Comparison of ENCODE assay signal across 26 cellular contexts in the genomic region with DNA sequence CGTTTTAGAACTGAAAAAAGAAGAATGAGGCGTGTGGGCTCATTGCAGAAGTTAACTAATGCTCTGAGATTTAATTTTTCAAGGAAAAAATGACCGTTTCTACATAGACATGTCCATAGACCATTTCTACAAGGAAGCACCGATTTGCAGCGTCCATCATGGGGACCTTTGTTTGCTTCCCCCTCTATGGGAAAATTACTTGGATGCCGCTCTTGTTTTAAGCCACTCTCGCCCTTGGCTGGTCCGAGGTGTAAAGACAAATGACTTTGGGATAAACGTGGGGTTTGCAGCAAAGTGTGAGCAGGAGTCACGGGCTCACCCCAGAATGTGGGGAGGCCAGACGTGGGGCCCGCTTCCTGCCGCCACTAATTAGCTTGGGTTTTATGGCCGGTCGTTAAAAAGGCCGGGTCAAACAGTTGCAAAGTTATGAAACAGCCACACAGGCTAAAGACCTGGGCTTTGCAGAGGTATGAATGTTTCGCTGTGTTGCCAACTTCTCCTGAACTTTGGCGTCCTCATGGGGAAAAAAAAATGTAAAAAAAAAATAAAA.
"Had no signal": no experiment of that assay in that cellular context is flagged by ENCODE, and none has a peak within 500 bp of the region (broad histone marks: within the 10 kb centered on the region; RNA-seq: fewer than 3 reads in every experiment).

No MANE protein-coding gene starts in this region.

- H3K36me3 ChIP-seq: colonic mucosa, heart right ventricle, lower lobe of right lung, neutrophil, right lobe of liver, transverse colon had no signal

- H3K4me1 ChIP-seq: colonic mucosa, heart right ventricle, lower lobe of right lung, parathyroid adenoma, right lobe of liver, transverse colon had no signal

- H3K4me3 ChIP-seq: colonic mucosa, dorsolateral prefrontal cortex, heart right ventricle, lower lobe of right lung, right lobe of liver, transverse colon had no signal

- DNase-seq: activated CD4-positive, alpha-beta T cell treated with anti-CD3 and anti-CD28 coated beads for 1 hour; activated CD4-positive, alpha-beta T cell treated with anti-CD3 and anti-CD28 coated beads, Interleukin-2, amount 50 U/mL, for 4 hours; activated CD8-positive, alpha-beta memory T cell treated with anti-CD3 and anti-CD28 coated beads, Interleukin-2, amount 50 U/mL, for 48 hours; activated naive CD4-positive, alpha-beta T cell; activated naive CD8-positive, alpha-beta T cell treated with anti-CD3 and anti-CD28 coated beads for 36 hours; activated T-cell treated with anti-CD3 and anti-CD28 coated beads, Interleukin-2, amount 50 U/mL, for 4 hours; central memory CD4-positive, alpha-beta T cell; colonic mucosa; dorsolateral prefrontal cortex; effector memory CD8-positive, alpha-beta T cell; foreskin fibroblast; heart right ventricle; kidney; lower lobe of right lung; natural killer cell; right lobe of liver; small intestine; stimulated activated CD4-positive, alpha-beta T cell treated with anti-CD3 and anti-CD28 coated beads, Interleukin-2, amount 100 ng/mL, for 48 hours; stimulated activated CD8-positive, alpha-beta memory T cell treated with anti-CD3 and anti-CD28 coated beads, Interleukin-4, amount 100 ng/mL, for 48 hours; stimulated activated naive B cell treated with anti-CD40 and anti-IgM and Interleukin-4, amounts not matched to agents 10 μg/mL and 1 μg/mL and 100 μg/mL, for 72 hours; T-helper 9 cell; transverse colon had no signal

- H3K27me3 ChIP-seq: colonic mucosa, right lobe of liver, transverse colon had no signal

- H3K9ac ChIP-seq: parathyroid adenoma had no signal

- H3K36me3 Mint-ChIP-seq: activated naive CD8-positive, alpha-beta T cell treated with anti-CD3 and anti-CD28 coated beads for 36 hours; natural killer cell; stimulated activated naive B cell treated with anti-CD40 and anti-IgM and Interleukin-4, amounts not matched to agents 10 μg/mL and 1 μg/mL and 100 μg/mL, for 72 hours had no signal

- H3K27ac Mint-ChIP-seq: activated naive CD8-positive, alpha-beta T cell treated with anti-CD3 and anti-CD28 coated beads for 36 hours; activated T-helper 2 cell treated with anti-CD3 and anti-CD28 coated beads, Interferon-gamma antibody, Interleukin-2, Interleukin-4, amounts not matched to agents 10 μg/mL and 5 μg/mL and 100 μg/mL, durations not matched to agents 14 hours and 24 hours and 36 hours; effector memory CD8-positive, alpha-beta T cell; natural killer cell; stimulated activated naive B cell treated with anti-CD40 and anti-IgM and Interleukin-4, amounts not matched to agents 10 μg/mL and 1 μg/mL and 100 μg/mL, for 72 hours had no signal

- H3K4me1 Mint-ChIP-seq: activated naive CD8-positive, alpha-beta T cell treated with anti-CD3 and anti-CD28 coated beads for 36 hours; natural killer cell; stimulated activated naive B cell treated with anti-CD40 and anti-IgM and Interleukin-4, amounts not matched to agents 10 μg/mL and 1 μg/mL and 100 μg/mL, for 72 hours had no signal

- H3K9me3 ChIP-seq: colonic mucosa, lower lobe of right lung, neutrophil, right lobe of liver, transverse colon had no signal

- H3K27ac ChIP-seq: colonic mucosa, dorsolateral prefrontal cortex, epithelial cell of prostate, heart right ventricle, lower lobe of right lung, neutrophil, parathyroid adenoma, right lobe of liver, transverse colon had no signal

- H3K4me3 Mint-ChIP-seq: activated naive CD8-positive, alpha-beta T cell treated with anti-CD3 and anti-CD28 coated beads for 36 hours; activated T-cell treated with anti-CD3 and anti-CD28 coated beads, Interleukin-2, amount 50 U/mL, for 4 hours; effector memory CD8-positive, alpha-beta T cell; natural killer cell; stimulated activated naive B cell treated with anti-CD40 and anti-IgM and Interleukin-4, amounts not matched to agents 10 μg/mL and 1 μg/mL and 100 μg/mL, for 72 hours had no signal

- H3K27me3 Mint-ChIP-seq: effector memory CD8-positive, alpha-beta T cell had no signal

- H3K9me3 Mint-ChIP-seq: activated naive CD8-positive, alpha-beta T cell treated with anti-CD3 and anti-CD28 coated beads for 36 hours; activated T-cell treated with anti-CD3 and anti-CD28 coated beads, Interleukin-2, amount 50 U/mL, for 4 hours; natural killer cell; stimulated activated naive B cell treated with anti-CD40 and anti-IgM and Interleukin-4, amounts not matched to agents 10 μg/mL and 1 μg/mL and 100 μg/mL, for 72 hours had no signal
